Comparison of ENCODE assay signal across 8 cellular contexts in the genomic region with DNA sequence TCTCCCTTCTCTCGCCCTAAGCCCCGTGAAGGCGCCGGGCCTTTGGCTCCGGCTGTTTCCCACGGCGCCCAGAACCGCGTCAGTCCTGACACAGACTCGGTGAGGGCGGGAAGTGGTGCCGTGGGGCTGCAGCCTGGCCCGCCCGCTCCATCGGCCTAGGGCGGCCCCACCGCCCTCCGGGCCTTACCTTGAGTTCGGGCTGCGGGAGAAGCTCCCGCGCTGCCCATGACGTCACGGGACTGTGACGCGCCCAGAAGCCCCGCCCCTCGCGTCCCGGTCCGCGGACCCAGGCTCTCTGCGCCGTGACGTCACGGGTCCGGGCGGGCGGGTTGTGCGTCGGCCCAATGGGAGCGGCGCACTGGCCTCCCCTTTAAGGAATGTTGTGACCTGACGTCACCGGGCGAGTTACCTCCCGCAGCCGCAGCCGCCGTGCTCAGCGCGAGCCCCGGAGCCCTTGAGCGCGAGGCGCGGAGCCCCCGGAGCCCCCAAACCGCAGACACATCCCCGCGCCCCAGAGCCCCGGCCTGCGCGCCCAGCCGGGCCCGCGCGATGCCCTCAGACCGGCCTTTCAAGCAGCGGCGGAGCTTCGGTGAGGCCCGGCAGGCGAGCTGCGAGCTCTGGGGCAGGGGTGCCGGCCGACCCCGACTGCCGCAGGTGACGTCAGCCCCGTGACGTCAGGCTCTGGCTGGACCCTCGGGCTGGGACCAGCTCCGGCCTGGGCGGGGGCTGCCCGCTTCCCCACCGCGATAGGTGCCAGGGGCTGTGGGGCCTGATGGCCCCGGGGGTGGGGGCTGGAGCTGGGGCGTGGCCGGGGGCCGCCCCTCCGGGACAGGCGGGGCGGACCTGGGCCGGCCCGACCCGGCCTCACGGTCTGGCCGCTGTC. TPM values are rescaled to one million over a fixed set of nuclear protein-coding genes. Genes with fewer than 3 reads are reported as not detected.
DNase-seq lines count a peak whose midpoint lies in the region; ATAC-seq and TF ChIP-seq lines count a peak whose summit lies in the region.

MAP1LC3A (plus strand) TSS at position 399 of the 883 bp plus-strand sequence; CDS start at position 550, 151 bp downstream.

- H2BK12ac ChIP-seq in mesenchymal stem cell (ENCODE audit: low read length in 2 of 2) = peak within 1 kb of the TSS in 1 of 2 experiments; percentile 85

- 5 to 10% methylated on average over 17 to 100 of the region's 100 CpGs for WGBS in endodermal cell (ENCODE audit: insufficient coverage in 1 of 2, insufficient read length in 1 of 2), 2 experiments
- WGBS in mesenchymal stem cell = 3% methylated on average over 98 of the region's 100 CpGs

- H3K27ac Mint-ChIP-seq in endodermal cell = peak within 1 kb of the TSS; percentile 80

- TF ChIP-seq CTCF in BE2C (IDR thresholded peaks at IDR 0.05; ENCODE audit: low read depth, low read length) (no peak), endodermal cell (conservative IDR thresholded peaks at IDR 0.05) (no peak)

- H3K9me3 Mint-ChIP-seq in endodermal cell = no peaks in the 10 kb centered on the region

- peak within 1 kb of the TSS; percentile 91 for H4K91ac ChIP-seq in mesenchymal stem cell (ENCODE audit: low read length)

- H2AFZ ChIP-seq in mesenchymal stem cell (ENCODE audit: low read depth, low read length) = peak within 1 kb of the TSS; percentile 84

- DNase-seq in BE2C (peak; percentile 93), NCI-H2081 treated with DMSO at 0.1 percent for 48 hours (lab: John Stamatoyannopoulos, UW) (peak; percentile 51), endodermal cell (peak; percentile 94), mesenchymal stem cell (peak; percentile 97), NOMO-1 treated with DMSO at 0.1 percent for 48 hours (lab: John Stamatoyannopoulos, UW; ENCODE audit: unreplicated experiment) (no peak)
- DNase-seq in activated CD8-positive, alpha-beta memory T cell treated with anti-CD3 and anti-CD28 coated beads, Interleukin-2, amount 50 U/mL, for 48 hours = peak; percentile 98
- DNase-seq in stimulated activated CD4-positive, alpha-beta T cell treated with anti-CD3 and anti-CD28 coated beads, TNF-alpha, amount 100 ng/mL, for 4 hours (ENCODE audit: low read depth in 3 of 3) = peak; percentile 85 to 89 (median 87)

- H3K9me3 ChIP-seq in BE2C (no peaks in the 10 kb centered on the region), endodermal cell (ENCODE audit: control insufficient read depth, low read length) (no peaks in the 10 kb centered on the region), mesenchymal stem cell (ENCODE audit: control insufficient read depth, low read length) (no peaks in the 10 kb centered on the region)

- H2BK5ac ChIP-seq in mesenchymal stem cell (ENCODE audit: low read depth, low read length, poor library complexity, severe bottlenecking) = peak within 1 kb of the TSS; percentile 14

- peaks cover 5% of the 10 kb centered on the region for H3K4me1 Mint-ChIP-seq in endodermal cell

- H3K27ac ChIP-seq in endodermal cell (ENCODE audit: low read depth, low read length) (peak within 1 kb of the TSS; percentile 81), mesenchymal stem cell (ENCODE audit: low read length, poor library complexity, severe bottlenecking) (no peak within 1 kb of the TSS)

- peak within 1 kb of the TSS; percentile 83 to 96 for H3K18ac ChIP-seq in mesenchymal stem cell (ENCODE audit: low read depth in 1 of 2, low read length in 2 of 2)

- H3K23ac ChIP-seq in mesenchymal stem cell (ENCODE audit: low read length in 2 of 2) = no peak within 1 kb of the TSS

- peak; percentile 60 for ATAC-seq in GM21360 (IDR thresholded peaks at IDR 0.05; ENCODE audit: unreplicated experiment)

- H3K27me3 Mint-ChIP-seq in endodermal cell (ENCODE audit: insufficient read depth) = peaks cover 11% of the 10 kb centered on the region

- peak within 1 kb of the TSS; percentile 82 for H2BK120ac ChIP-seq in mesenchymal stem cell (ENCODE audit: low read depth, low read length)

- peak within 1 kb of the TSS; percentile 32 to 92 for H3K4ac ChIP-seq in mesenchymal stem cell (ENCODE audit: low read depth in 1 of 2, low read length in 2 of 2)

- H2AK5ac ChIP-seq in mesenchymal stem cell (ENCODE audit: low read length, severe bottlenecking) = no peak within 1 kb of the TSS

- H3K9ac ChIP-seq in endodermal cell (ENCODE audit: extremely low read depth, low read length, poor library complexity, severe bottlenecking) = peak within 1 kb of the TSS; percentile 87
- peak within 1 kb of the TSS; percentile 93 for H3K9ac ChIP-seq in mesenchymal stem cell (ENCODE audit: low read length)

- H3K79me1 ChIP-seq in mesenchymal stem cell (replicated peaks; ENCODE audit: low read length, poor library complexity, severe bottlenecking) = peaks cover 1% of the 10 kb centered on the region

- H2BK15ac ChIP-seq in mesenchymal stem cell (ENCODE audit: low read depth, poor library complexity, severe bottlenecking) = peak within 1 kb of the TSS; percentile 88

- peak within 1 kb of the TSS; percentile 19 to 93 for H3K14ac ChIP-seq in mesenchymal stem cell (ENCODE audit: low read length in 2 of 2)

- H3K4me3 Mint-ChIP-seq in endodermal cell = peak within 1 kb of the TSS; percentile 58

- H3K4me3 ChIP-seq in BE2C (ENCODE audit: low read depth, low read length) (peak within 1 kb of the TSS; percentile 87), endodermal cell (ENCODE audit: low read length) (peak within 1 kb of the TSS; percentile 83), mesenchymal stem cell (ENCODE audit: insufficient read depth in 1 of 2, low read depth in 1 of 2, low read length in 2 of 2) (peak within 1 kb of the TSS; percentile 84 to 89)

- peak within 1 kb of the TSS; percentile 96 for H3K4me2 ChIP-seq in mesenchymal stem cell (ENCODE audit: low read length, poor library complexity, severe bottlenecking)

- H4K8ac ChIP-seq in mesenchymal stem cell (ENCODE audit: low read length) = peak within 1 kb of the TSS; percentile 96

- H3K36me3 ChIP-seq in BE2C = no peaks in the 10 kb centered on the region
- H3K36me3 ChIP-seq in endodermal cell (ENCODE audit: control insufficient read depth, insufficient read depth, low read length) = no peaks in the 10 kb centered on the region
- peaks cover 0 to 31% of the 10 kb centered on the region in 2 experiments for H3K36me3 ChIP-seq in mesenchymal stem cell (ENCODE audit: control insufficient read depth in 1 of 2, insufficient read depth in 2 of 2, low read depth in 1 of 2, low read length in 2 of 2)

- H3K36me3 Mint-ChIP-seq in endodermal cell (ENCODE audit: low read depth) = no peaks in the 10 kb centered on the region

- H3K4me1 ChIP-seq in BE2C = no peaks in the 10 kb centered on the region
- no peaks in the 10 kb centered on the region for H3K4me1 ChIP-seq in endodermal cell (ENCODE audit: control insufficient read depth, insufficient read depth, low read length)
- peaks cover 20% of the 10 kb centered on the region for H3K4me1 ChIP-seq in mesenchymal stem cell (ENCODE audit: control insufficient read depth, insufficient read depth, low read depth, low read length)

- H3K27me3 ChIP-seq in BE2C (no peaks in the 10 kb centered on the region), endodermal cell (ENCODE audit: control insufficient read depth, insufficient read depth, low read length, poor library complexity, severe bottlenecking) (no peaks in the 10 kb centered on the region), mesenchymal stem cell (ENCODE audit: control insufficient read depth in 1 of 2, insufficient read depth in 1 of 2, low read length in 2 of 2) (no peaks in the 10 kb centered on the region)

RNA-seq across cellular contexts. Expression of gene MAP1LC3A, which starts in this region (rescaled TPM):
- 6.6 TPM for polyA plus RNA-seq in BE2C (2012; ENCODE audit: insufficient read depth, insufficient read length, low read depth)
- 10 to 100 TPM; 19.0 to 41.6 TPM for total RNA-seq in endodermal cell
- 31.0 TPM for polyA plus RNA-seq in endodermal cell (2013, experiment 1 of 2)
- polyA plus RNA-seq in endodermal cell (2013, experiment 2 of 2) = 29.1 TPM
- 34.0 TPM for polyA plus RNA-seq in mesenchymal stem cell (2013, experiment 1 of 2)
- 33.2 TPM for polyA plus RNA-seq in mesenchymal stem cell (2013, experiment 2 of 2)
